Comparison of ENCODE assay signal across 1 cellular context in genomic region chr3:186882125-186882524, GRCh38.
TF ChIP-seq lines count a peak whose summit lies in the region.

No MANE protein-coding gene starts in this region.

TF ChIP-seq in endothelial cell of umbilical vein, 7 proteins besides CTCF, POLR2A, EP300 and RAD21 (continued from another document):
- TF ChIP-seq JUN (IDR thresholded peaks at IDR 0.05; ENCODE audit: borderline replicate concordance, insufficient read depth, insufficient read length, low read depth) (no peak), GATA2 (IDR thresholded peaks at IDR 0.05; ENCODE audit: insufficient read depth, insufficient read length, low read depth, low read length) (no peak), POLR2AphosphoS5 (IDR thresholded peaks at IDR 0.05; ENCODE audit: insufficient read depth, low read depth, low read length) (no peak), FOS (IDR thresholded peaks at IDR 0.05; ENCODE audit: borderline replicate concordance, insufficient read depth, low read length) (no peak), MYC (IDR thresholded peaks at IDR 0.05; ENCODE audit: low read depth, low read length) (no peak), MAX (IDR thresholded peaks at IDR 0.05; ENCODE audit: insufficient read depth, insufficient read length) (no peak)
